Comparison of ENCODE assay signal across 11 cellular contexts in the genomic region with DNA sequence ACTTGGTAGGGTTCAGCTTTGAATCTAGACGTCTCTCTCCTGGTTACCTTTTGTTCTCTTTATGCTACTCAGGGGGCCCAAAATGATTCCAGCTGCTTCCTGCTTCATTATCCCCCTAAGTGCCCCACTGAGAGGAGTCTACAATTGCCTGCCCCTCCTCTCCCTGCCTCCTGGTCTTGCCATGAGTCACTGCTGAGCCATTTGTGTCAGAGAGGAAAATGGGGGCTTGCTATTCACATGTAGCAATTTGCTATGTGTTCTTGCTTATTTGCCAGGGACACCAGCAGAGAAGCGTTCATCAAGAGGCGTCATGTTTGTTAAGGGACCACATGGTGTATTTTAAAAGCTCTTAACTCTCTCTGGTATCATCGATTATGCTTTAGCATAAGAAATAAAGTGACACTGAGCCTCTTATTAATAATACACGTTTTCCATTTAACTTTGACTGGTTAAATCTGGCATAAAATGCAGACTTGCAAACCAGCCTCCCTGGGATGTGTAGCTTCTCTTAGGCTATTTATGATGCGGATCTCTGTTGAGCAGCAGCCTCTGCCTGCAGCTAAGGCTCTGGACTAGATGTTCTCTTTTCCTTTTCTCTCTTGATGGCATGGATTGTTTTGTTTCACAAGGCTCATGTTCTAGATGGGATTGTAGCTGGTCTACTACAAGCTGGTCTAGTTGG.
DNase-seq lines count a peak whose midpoint lies in the region; ATAC-seq, FAIRE-seq and TF ChIP-seq lines count a peak whose summit lies in the region.
"Had no signal": no experiment of that assay in that cellular context is flagged by ENCODE, and none has a peak within 500 bp of the region (broad histone marks: within the 10 kb centered on the region; RNA-seq: fewer than 3 reads in every experiment).

No MANE protein-coding gene starts in this region.

- DNase-seq in NCI-H2029 (lab: John Stamatoyannopoulos, UW): peak; percentile 34
- no peak for DNase-seq in NCI-H2029 treated with DMSO at 0.1 percent for 48 hours (lab: John Stamatoyannopoulos, UW)
- DNase-seq in NCI-H2227 treated with DMSO at 0.1 percent for 48 hours (lab: John Stamatoyannopoulos, UW): peak; percentile 97
- DNase-seq in endothelial cell (ENCODE audit: low spot score): no peak
- DNase-seq in urothelium cell line (ENCODE audit: low spot score): peak; percentile 55
- no peak for DNase-seq in substantia nigra (lab: John Stamatoyannopoulos, UW)
- DNase-seq in hepatocyte (ENCODE audit: low spot score): no peak
- DNase-seq in stimulated activated naive CD8-positive, alpha-beta T cell treated with anti-CD3 and anti-CD28 coated beads, Interleukin-15, amount 100 ng/mL, for 72 hours: no peak

- H3K9me2 ChIP-seq in hepatocyte (replicated peaks; ENCODE audit: insufficient read depth): no peaks in the 10 kb centered on the region

- no peaks in the 10 kb centered on the region for H3K36me3 Mint-ChIP-seq in endothelial cell (ENCODE audit: low read depth, unreplicated experiment)

- no peaks in the 10 kb centered on the region for H3K79me2 ChIP-seq in hepatocyte

- H3K4me3 ChIP-seq in hepatocyte: no peak overlapping the region

- peaks cover 43% of the 10 kb centered on the region for H3K4me1 Mint-ChIP-seq in endothelial cell (ENCODE audit: unreplicated experiment)
- H3K4me1 Mint-ChIP-seq in stimulated activated naive CD8-positive, alpha-beta T cell treated with anti-CD3 and anti-CD28 coated beads, Interleukin-15, amount 100 ng/mL, for 72 hours: no peaks in the 10 kb centered on the region

- H3K4me1 ChIP-seq in hepatocyte (ENCODE audit: insufficient read depth): no peaks in the 10 kb centered on the region

- WGBS in hepatocyte (ENCODE audit: low lambda C conversion rate, missing lambda C conversion rate): 57% methylated on average over 6 of the region's 6 CpGs

- FAIRE-seq in urothelium cell line (lab: Jason Lieb, UNC): peak; percentile 37

- H3K9me3 Mint-ChIP-seq in endothelial cell (ENCODE audit: unreplicated experiment): no peaks in the 10 kb centered on the region
- H3K9me3 Mint-ChIP-seq in stimulated activated naive CD8-positive, alpha-beta T cell treated with anti-CD3 and anti-CD28 coated beads, Interleukin-15, amount 100 ng/mL, for 72 hours: no peaks in the 10 kb centered on the region

- no peaks in the 10 kb centered on the region for H3K9me3 ChIP-seq in hepatocyte (ENCODE audit: low read depth)

- no peak overlapping the region for H3K27ac ChIP-seq in substantia nigra (ENCODE audit: low read depth, low read length, poor library complexity, severe bottlenecking)
- H3K27ac ChIP-seq in hepatocyte: no peak overlapping the region
- H3K27ac ChIP-seq: 22Rv1, HL-60, VCaP had no signal

- no peak overlapping the region for H3K4me2 ChIP-seq in hepatocyte

- no peak overlapping the region for H2AFZ ChIP-seq in hepatocyte

- H3K27me3 Mint-ChIP-seq in endothelial cell (ENCODE audit: unreplicated experiment): peaks cover 2% of the 10 kb centered on the region
- H3K27me3 Mint-ChIP-seq in stimulated activated naive CD8-positive, alpha-beta T cell treated with anti-CD3 and anti-CD28 coated beads, Interleukin-15, amount 100 ng/mL, for 72 hours: peaks cover 49% of the 10 kb centered on the region

- TF ChIP-seq CTCF in endothelial cell (IDR thresholded peaks at IDR 0.05; ENCODE audit: unreplicated experiment) (no peak), hepatocyte (IDR thresholded peaks at IDR 0.05; ENCODE audit: poor library complexity) (no peak)

- H3K4me3 Mint-ChIP-seq in endothelial cell (ENCODE audit: unreplicated experiment): no peak overlapping the region
- no peak overlapping the region for H3K4me3 Mint-ChIP-seq in stimulated activated naive CD8-positive, alpha-beta T cell treated with anti-CD3 and anti-CD28 coated beads, Interleukin-15, amount 100 ng/mL, for 72 hours

- peaks cover 3% of the 10 kb centered on the region for H4K20me1 ChIP-seq in hepatocyte (ENCODE audit: insufficient read depth, poor library complexity, severe bottlenecking)

- no peaks in the 10 kb centered on the region for H3K36me3 ChIP-seq in hepatocyte (replicated peaks; ENCODE audit: insufficient read depth, low read depth)

- no peak for ATAC-seq in stimulated activated naive CD8-positive, alpha-beta T cell treated with anti-CD3 and anti-CD28 coated beads, Interleukin-15, amount 100 ng/mL, for 72 hours

- H3K27ac Mint-ChIP-seq in endothelial cell (ENCODE audit: unreplicated experiment): peak overlapping the region; percentile 39
- H3K27ac Mint-ChIP-seq in stimulated activated naive CD8-positive, alpha-beta T cell treated with anti-CD3 and anti-CD28 coated beads, Interleukin-15, amount 100 ng/mL, for 72 hours: no peak overlapping the region

- no peaks in the 10 kb centered on the region for H3K27me3 ChIP-seq in hepatocyte

Comparison
In these comparisons a context has a peak if more than half of its experiments do, and no peak if none do; other contexts are left out.
1. DNase-seq: peak in NCI-H2029 (single experiment), NCI-H2227 treated with DMSO at 0.1 percent for 48 hours (single experiment) and urothelium cell line (single experiment); none in NCI-H2029 treated with DMSO at 0.1 percent for 48 hours (single experiment), endothelial cell (single experiment), substantia nigra (0 of 49), hepatocyte (single experiment) and stimulated activated naive CD8-positive, alpha-beta T cell treated with anti-CD3 and anti-CD28 coated beads, Interleukin-15, amount 100 ng/mL, for 72 hours (0 of 2).